Comparison of ENCODE assay signal across 1 cellular context in genomic region chr16:85944572-85945423, GRCh38.
TF ChIP-seq lines count a peak whose summit lies in the region.

No MANE protein-coding gene starts in this region.

TF ChIP-seq in liver, 16 proteins besides CTCF, POLR2A, EP300 and RAD21 (continued from another document):
- TF ChIP-seq REST (IDR thresholded peaks at IDR 0.05) (no peak), NR2F2 (IDR thresholded peaks at IDR 0.05) (peak; percentile 88), GABPA (IDR thresholded peaks at IDR 0.05 in 1 of 2, conservative IDR thresholded peaks at IDR 0.05 in 1 of 2) (no peak)
